ENCODE assay signal across 3 cellular contexts in genomic region chr1:18644013-18644399, GRCh38.
TF ChIP-seq lines count a peak whose summit lies in the region.

No MANE protein-coding gene starts in this region.

TF ChIP-seq in SK-N-SH, 30 proteins besides CTCF, POLR2A, EP300 and RAD21:
- TF ChIP-seq RXRA (IDR thresholded peaks at IDR 0.05; ENCODE audit: borderline replicate concordance, low read depth): no peak
- no peak for TF ChIP-seq FOXJ3 (CRISPR knock-in tag; IDR thresholded peaks at IDR 0.05)
- no peak for TF ChIP-seq SIN3A (IDR thresholded peaks at IDR 0.05; ENCODE audit: borderline replicate concordance, low read depth, low read length)
- TF ChIP-seq USF1 (IDR thresholded peaks at IDR 0.05; ENCODE audit: borderline replicate concordance, low read depth): no peak
- no peak for TF ChIP-seq FOXM1 (IDR thresholded peaks at IDR 0.05; ENCODE audit: low read depth)
- TF ChIP-seq CHD2 (IDR thresholded peaks at IDR 0.05; ENCODE audit: low read length, partially characterized antibody): no peak
- TF ChIP-seq NRF1 (IDR thresholded peaks at IDR 0.05; ENCODE audit: low read depth, low read length): no peak
- no peak for TF ChIP-seq USF2 (IDR thresholded peaks at IDR 0.05; ENCODE audit: borderline replicate concordance, low read depth, low read length)
- TF ChIP-seq FOSL2 (IDR thresholded peaks at IDR 0.05; ENCODE audit: borderline replicate concordance, low read depth): no peak
- TF ChIP-seq ELF1 (IDR thresholded peaks at IDR 0.05): no peak

TF ChIP-seq in SK-N-SH treated with all-trans-retinoic acid at 6 μM for 48 hours, 23 proteins besides CTCF, POLR2A, EP300 and RAD21 (continues in another document):
- no peak for TF ChIP-seq CSDC2 (CRISPR knock-in tag; IDR thresholded peaks at IDR 0.05)
- TF ChIP-seq SNAI2 (CRISPR knock-in tag; IDR thresholded peaks at IDR 0.05): no peak
- TF ChIP-seq PATZ1 (CRISPR knock-in tag; IDR thresholded peaks at IDR 0.05; ENCODE audit: borderline replicate concordance): no peak
- TF ChIP-seq POU6F1 (CRISPR knock-in tag; IDR thresholded peaks at IDR 0.05; ENCODE audit: borderline replicate concordance, low read depth): no peak
- TF ChIP-seq ISL1 (CRISPR knock-in tag; IDR thresholded peaks at IDR 0.05): no peak
- no peak for TF ChIP-seq OSR1 (CRISPR knock-in tag; IDR thresholded peaks at IDR 0.05)
- no peak for TF ChIP-seq CSRNP3 (CRISPR knock-in tag; IDR thresholded peaks at IDR 0.05)
- no peak for TF ChIP-seq ZC3H10 (CRISPR knock-in tag; IDR thresholded peaks at IDR 0.05)
- TF ChIP-seq ZNF565 (CRISPR knock-in tag; conservative IDR thresholded peaks at IDR 0.05; ENCODE audit: low read depth): no peak
- no peak for TF ChIP-seq ZNF70 (CRISPR knock-in tag; IDR thresholded peaks at IDR 0.05)
- no peak for TF ChIP-seq GLIS3 (CRISPR knock-in tag; IDR thresholded peaks at IDR 0.05)
- TF ChIP-seq ZNF8 (CRISPR knock-in tag; IDR thresholded peaks at IDR 0.05): no peak
- TF ChIP-seq ZFP3 (CRISPR knock-in tag; IDR thresholded peaks at IDR 0.05): no peak
- no peak for TF ChIP-seq BACH2 (CRISPR knock-in tag; IDR thresholded peaks at IDR 0.05; ENCODE audit: borderline replicate concordance)
- no peak for TF ChIP-seq CREB5 (CRISPR knock-in tag; IDR thresholded peaks at IDR 0.05; ENCODE audit: low read depth)
- no peak for TF ChIP-seq TSHZ2 (CRISPR knock-in tag; IDR thresholded peaks at IDR 0.05)
- no peak for TF ChIP-seq ESRRG (CRISPR knock-in tag; IDR thresholded peaks at IDR 0.05)
- no peak for TF ChIP-seq ZFP30 (CRISPR knock-in tag; IDR thresholded peaks at IDR 0.05)

TF ChIP-seq in WTC11, 78 proteins besides CTCF, POLR2A, EP300 and RAD21:
- TF ChIP-seq AR (CRISPR knock-in tag; IDR thresholded peaks at IDR 0.05) (no peak), ZSCAN18 (CRISPR knock-in tag; IDR thresholded peaks at IDR 0.05) (no peak), GABPB1 (CRISPR knock-in tag; IDR thresholded peaks at IDR 0.05) (no peak), GRHL2 (CRISPR knock-in tag; IDR thresholded peaks at IDR 0.05; ENCODE audit: insufficient replicate concordance, severe bottlenecking) (no peak), ATF6 (CRISPR knock-in tag; IDR thresholded peaks at IDR 0.05) (no peak), NFE2L1 (CRISPR knock-in tag; IDR thresholded peaks at IDR 0.05) (no peak), ZNF219 (CRISPR knock-in tag; IDR thresholded peaks at IDR 0.05; ENCODE audit: borderline replicate concordance) (no peak), MLX (CRISPR knock-in tag; IDR thresholded peaks at IDR 0.05) (no peak), ZNF121 (CRISPR knock-in tag; IDR thresholded peaks at IDR 0.05) (no peak), FOXP4 (CRISPR knock-in tag; IDR thresholded peaks at IDR 0.05) (no peak), ATF1 (CRISPR knock-in tag; IDR thresholded peaks at IDR 0.05) (no peak), MXD4 (CRISPR knock-in tag; IDR thresholded peaks at IDR 0.05; ENCODE audit: borderline replicate concordance) (no peak), PRDM15 (CRISPR knock-in tag; IDR thresholded peaks at IDR 0.05) (no peak), TEAD4 (CRISPR knock-in tag; IDR thresholded peaks at IDR 0.05) (no peak), E2F4 (CRISPR knock-in tag; IDR thresholded peaks at IDR 0.05; ENCODE audit: borderline replicate concordance, low read depth) (no peak)
